29 cellular contexts compared by ENCODE assay signal in genomic region chr9:31677877-31678276, GRCh38.
"Had no signal": no experiment of that assay in that cellular context is flagged by ENCODE, and none has a peak within 500 bp of the region (broad histone marks: within the 10 kb centered on the region; RNA-seq: fewer than 3 reads in every experiment).

No MANE protein-coding gene starts in this region.

- H3K4me3 ChIP-seq: coronary artery, esophagus muscularis mucosa, gastroesophageal sphincter, heart left ventricle, hepatocyte, left lung, mucosa of descending colon, neural progenitor cell, prostate gland, right atrium auricular region, smooth muscle cell, suprapubic skin, transverse colon, upper lobe of right lung, uterus had no signal

- H3K27ac Mint-ChIP-seq: mesothelial cell of epicardium; natural killer cell treated with Interleukin-12 subunit alpha and Interleukin-12 subunit beta and Interleukin-15 and Interleukin-18, amount 100 ng/mL, for 72 hours; neural progenitor cell had no signal

- H3K27me3 Mint-ChIP-seq: naive B cell; natural killer cell treated with Interleukin-12 subunit alpha and Interleukin-12 subunit beta and Interleukin-15 and Interleukin-18, amount 100 ng/mL, for 72 hours; stimulated activated naive CD8-positive, alpha-beta T cell treated with anti-CD3 and anti-CD28 coated beads, Interleukin-15, amount 100 ng/mL, for 72 hours had no signal

- H2AFZ ChIP-seq: hepatocyte, neural progenitor cell, parathyroid adenoma had no signal

- H3K4me1 ChIP-seq: esophagus muscularis mucosa, heart left ventricle, left lung, neural progenitor cell, parathyroid adenoma, prostate gland, right atrium auricular region, suprapubic skin, transverse colon, upper lobe of right lung, uterus had no signal

- H3K27me3 ChIP-seq: esophagus muscularis mucosa, foreskin keratinocyte, gastroesophageal sphincter, heart left ventricle, hepatocyte, left lung, neural progenitor cell, right atrium auricular region, suprapubic skin, transverse colon, upper lobe of right lung, uterus had no signal

- H3K36me3 ChIP-seq: esophagus muscularis mucosa, gastroesophageal sphincter, heart left ventricle, left lung, neural progenitor cell, prostate gland, right atrium auricular region, suprapubic skin, transverse colon, upper lobe of right lung, uterus had no signal

- H3K9me3 Mint-ChIP-seq: mesothelial cell of epicardium, neural progenitor cell had no signal

- H3K4me2 ChIP-seq: hepatocyte, neural progenitor cell, smooth muscle cell had no signal

- H3K9me3 ChIP-seq: esophagus muscularis mucosa, gastroesophageal sphincter, heart left ventricle, left lung, mucosa of descending colon, prostate gland, right atrium auricular region, suprapubic skin, transverse colon, upper lobe of right lung, uterus had no signal

- ATAC-seq: foreskin keratinocyte; gastroesophageal sphincter; heart left ventricle; left lung; mucosa of descending colon; natural killer cell treated with Interleukin-12 subunit alpha and Interleukin-12 subunit beta and Interleukin-15 and Interleukin-18, amount 100 ng/mL, for 72 hours; sciatic nerve; stimulated activated naive CD8-positive, alpha-beta T cell treated with anti-CD3 and anti-CD28 coated beads, Interleukin-15, amount 100 ng/mL, for 72 hours; upper lobe of right lung had no signal

- H3K4me1 Mint-ChIP-seq: naive B cell had no signal

- H3K4me3 Mint-ChIP-seq: mesothelial cell of epicardium; naive B cell; natural killer cell treated with Interleukin-12 subunit alpha and Interleukin-12 subunit beta and Interleukin-15 and Interleukin-18, amount 100 ng/mL, for 72 hours; neural progenitor cell had no signal

- H3K27ac ChIP-seq: coronary artery, esophagus muscularis mucosa, foreskin keratinocyte, gastroesophageal sphincter, heart left ventricle, hepatocyte, left lung, neural progenitor cell, parathyroid adenoma, prostate gland, right atrium auricular region, suprapubic skin, transverse colon, upper lobe of right lung, uterus had no signal

- H3K79me2 ChIP-seq: hepatocyte, parathyroid adenoma had no signal

- H3K36me3 Mint-ChIP-seq: mesothelial cell of epicardium; naive B cell; natural killer cell treated with Interleukin-12 subunit alpha and Interleukin-12 subunit beta and Interleukin-15 and Interleukin-18, amount 100 ng/mL, for 72 hours; neural progenitor cell had no signal

- DNase-seq: effector memory CD4-positive, alpha-beta T cell; foreskin keratinocyte; heart left ventricle; kidney; left lung; mesenchymal stem cell; mucosa of descending colon; naive B cell; stimulated activated CD4-positive, alpha-beta T cell treated with anti-CD3 and anti-CD28 coated beads, Interleukin-12 subunit alpha, Interleukin-12 subunit beta, amount 100 ng/mL, for 4 hours; stimulated activated CD4-positive, alpha-beta T cell treated with anti-CD3 and anti-CD28 coated beads, Interleukin-1b, Interleukin-23, amount 100 ng/mL, for 48 hours; stimulated activated CD4-positive, alpha-beta T cell treated with anti-CD3 and anti-CD28 coated beads, Interleukin-4, amount 100 ng/mL, for 1 hour; stimulated activated CD8-positive, alpha-beta memory T cell treated with anti-CD3 and anti-CD28 coated beads, Interleukin-4, amount 100 ng/mL, for 48 hours; stimulated activated naive CD8-positive, alpha-beta T cell treated with anti-CD3 and anti-CD28 coated beads, Interleukin-15, amount 100 ng/mL, for 72 hours; transverse colon; upper lobe of right lung; uterus had no signal
